In the genomic region with DNA sequence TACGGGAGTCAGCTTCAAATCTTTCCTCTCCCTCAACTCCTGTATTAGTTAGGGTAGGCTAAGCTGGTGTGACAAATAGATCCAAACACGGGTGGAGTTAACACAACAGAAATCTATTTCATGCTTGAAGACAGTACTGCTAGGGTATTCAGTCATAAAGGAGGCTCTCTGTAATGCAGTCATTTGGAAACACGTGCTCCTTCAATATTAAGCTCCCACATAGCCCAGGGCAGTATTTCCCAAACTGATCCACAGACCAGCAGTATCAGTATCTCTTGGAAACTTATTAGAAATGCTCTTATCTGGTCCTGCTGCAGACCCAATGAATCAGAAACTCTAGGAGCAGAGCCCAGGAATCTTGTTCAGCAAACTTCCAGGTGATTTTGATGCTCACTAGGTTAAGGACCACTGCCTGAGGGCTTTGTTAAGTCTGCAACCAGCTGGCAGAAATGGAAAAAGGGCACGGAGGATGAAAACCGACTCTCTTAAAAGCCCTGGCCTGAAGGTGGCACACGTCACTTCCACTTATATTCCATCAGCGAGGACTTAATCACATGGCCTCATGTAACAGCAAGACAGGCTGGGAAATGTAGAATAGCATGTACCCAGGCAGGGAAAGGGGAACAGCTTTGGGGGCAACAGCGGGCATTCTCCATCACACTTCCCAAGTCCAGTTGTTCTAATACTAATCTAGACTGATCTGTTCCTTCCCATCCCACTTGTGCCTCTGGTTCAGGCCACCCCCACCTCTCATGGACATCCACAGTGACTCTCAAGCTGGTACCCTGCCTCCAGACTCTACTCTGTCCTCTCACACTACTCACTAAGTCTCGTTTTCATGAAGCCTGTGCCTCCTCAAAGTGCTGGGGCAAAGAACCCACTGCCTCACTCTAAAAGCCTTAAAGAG, we compare ENCODE assay signal across 10 cellular contexts. TPM values are rescaled to one million over a fixed set of nuclear protein-coding genes. Genes with fewer than 3 reads are reported as not detected.
A peak's percentile ranks its signal among the peaks of the same experiment; 100 is the strongest.
DNase-seq lines count a peak whose midpoint lies in the region; ATAC-seq and TF ChIP-seq lines count a peak whose summit lies in the region.
"Had no signal": no experiment of that assay in that cellular context is flagged by ENCODE, and none has a peak within 500 bp of the region (broad histone marks: within the 10 kb centered on the region; RNA-seq: fewer than 3 reads in every experiment).

No MANE protein-coding gene starts in this region.

- peak; percentile 32 for ATAC-seq in left lung
- ATAC-seq in HG02610 (IDR thresholded peaks at IDR 0.05; ENCODE audit: unreplicated experiment), result no peak

- H3F3A ChIP-seq in DOHH2 (ENCODE audit: control insufficient read depth, insufficient read depth) (no peaks in the 10 kb centered on the region), GM23248 (ENCODE audit: insufficient read depth) (no peaks in the 10 kb centered on the region)

- H2AFZ ChIP-seq in GM23248, result no peak overlapping the region

- in situ Hi-C loops in GM23248 (cut with MboI), result no loop called here

- H3K4me3 ChIP-seq in DOHH2 (ENCODE audit: low read length), result no peak overlapping the region
- no peak overlapping the region for H3K4me3 ChIP-seq in GM23248
- no peak overlapping the region for H3K4me3 ChIP-seq in left lung

- H3K9me2 ChIP-seq in DOHH2 (replicated peaks; ENCODE audit: control insufficient read depth, low read length) (no peaks in the 10 kb centered on the region), GM23248 (ENCODE audit: insufficient read depth) (no peaks in the 10 kb centered on the region)

- no peaks in the 10 kb centered on the region for H3K9me3 ChIP-seq in DOHH2 (ENCODE audit: control insufficient read depth, insufficient read depth, low read length)
- no peaks in the 10 kb centered on the region for H3K9me3 ChIP-seq in GM23248 (ENCODE audit: low read depth)
- H3K9me3 ChIP-seq in left lung, result no peaks in the 10 kb centered on the region

- no peak overlapping the region for H3K9ac ChIP-seq in GM23248

- H3K36me3 ChIP-seq in DOHH2 (ENCODE audit: control insufficient read depth, low read length) (no peaks in the 10 kb centered on the region), GM23248 (ENCODE audit: low read depth) (no peaks in the 10 kb centered on the region), left lung (no peaks in the 10 kb centered on the region)

- peak; percentile 51 for TF ChIP-seq CTCF in DOHH2 (IDR thresholded peaks at IDR 0.05; ENCODE audit: low read depth, low read length, poor library complexity, severe bottlenecking)
- no peak for TF ChIP-seq CTCF in left lung (IDR thresholded peaks at IDR 0.05)

- H3K27ac ChIP-seq in DOHH2 (ENCODE audit: low read depth, low read length) (no peak overlapping the region), GM23248 (no peak overlapping the region), left lung (no peak overlapping the region)

- WGBS in GM23248 (ENCODE audit: low coverage in 1 of 2, low lambda C conversion rate in 2 of 2, missing lambda C conversion rate in 2 of 2), 2 experiments, result 29 to 30% methylated on average over 9 of the region's 9 CpGs

- DNase-seq in GM23248 (peak; percentile 13), OCI-M1 (lab: John Stamatoyannopoulos, UW) (peak; percentile 21), left lung (no peak), cortex of kidney (lab: John Stamatoyannopoulos, UW) (no peak), activated gamma-delta T cell treated with Interleukin-2 at 50 U/mL for 16 hours (no peak)
- DNase-seq: activated T-cell treated with anti-CD3 and anti-CD28 coated beads, Interleukin-2, amount 50 U/mL, for 24 hours; NCI-H446 treated with DMSO at 0.1 percent for 48 hours; T-helper 9 cell had no signal

- intact Hi-C loops in left lung (cut with DNase I), result no loop called here

- H3K27me3 ChIP-seq in DOHH2 (ENCODE audit: control insufficient read depth, low read length) (peaks cover 9% of the 10 kb centered on the region), GM23248 (replicated peaks; ENCODE audit: insufficient read depth) (no peaks in the 10 kb centered on the region; the same call in 1 of the 2 replicates), left lung (no peaks in the 10 kb centered on the region)

- H3K4me1 ChIP-seq in DOHH2 (ENCODE audit: control insufficient read depth, low read length), result no peaks in the 10 kb centered on the region
- H3K4me1 ChIP-seq in GM23248 (ENCODE audit: insufficient read depth), result no peaks in the 10 kb centered on the region
- H3K4me1 ChIP-seq in left lung, result peaks cover 0 to 2% of the 10 kb centered on the region in 2 donors

- H4K20me1 ChIP-seq in DOHH2 (ENCODE audit: control insufficient read depth, insufficient read depth, low read depth, low read length) (no peaks in the 10 kb centered on the region), GM23248 (ENCODE audit: insufficient read depth) (no peaks in the 10 kb centered on the region)

- H3K79me2 ChIP-seq in DOHH2 (ENCODE audit: control insufficient read depth, low read length), result no peaks in the 10 kb centered on the region
- no peaks in the 10 kb centered on the region for H3K79me2 ChIP-seq in GM23248 (ENCODE audit: insufficient read depth)

- H3K4me2 ChIP-seq in DOHH2 (ENCODE audit: low read length) (no peak overlapping the region), GM23248 (ENCODE audit: unreplicated experiment) (no peak overlapping the region)

RNA-seq across cellular contexts. Expression of a gene that starts 38.2 kb away (rescaled TPM):
- 6.8 and 10.4 TPM in 2 replicates for total RNA-seq in GM23248 (2014; rRNA removed; shearing (Covaris generic))
- 7.5 and 7.6 TPM in 2 replicates for polyA plus RNA-seq in GM23248 (2016; fragmentation: Nextera tagmentation; extraction: Ambion mirVana)
- 10 to 100 TPM; 14.5 TPM for total RNA-seq in left lung

Comparison
In these comparisons a context has a peak if more than half of its experiments do, and no peak if none do; other contexts are left out.
1. DNase-seq: peak in GM23248 (single experiment) and OCI-M1 (single experiment); none in left lung (0 of 2), cortex of kidney (single experiment) and activated gamma-delta T cell treated with Interleukin-2 at 50 U/mL for 16 hours (single experiment).